Comparison of ENCODE assay signal across 1 cellular context in genomic region chr6:3361312-3362037, GRCh38.
TF ChIP-seq lines count a peak whose summit lies in the region.

No MANE protein-coding gene starts in this region.

TF ChIP-seq in HepG2, 621 proteins besides CTCF, POLR2A, EP300 and RAD21 (continued from another document and continues in another):
- TF ChIP-seq NFYC (CRISPR knock-in tag; IDR thresholded peaks at IDR 0.05) = no peak
- no peak for TF ChIP-seq SMAD1 (CRISPR knock-in tag; IDR thresholded peaks at IDR 0.05; ENCODE audit: borderline replicate concordance, low read depth)
- TF ChIP-seq GLI4 (CRISPR knock-in tag; IDR thresholded peaks at IDR 0.05; ENCODE audit: borderline replicate concordance) = no peak
- TF ChIP-seq RARG (CRISPR knock-in tag; IDR thresholded peaks at IDR 0.05; ENCODE audit: low read depth) = no peak
- no peak for TF ChIP-seq MLLT10 (CRISPR knock-in tag; IDR thresholded peaks at IDR 0.05)
- TF ChIP-seq ZBTB7B (CRISPR knock-in tag; IDR thresholded peaks at IDR 0.05) = peak; percentile 65
- no peak for TF ChIP-seq SNAPC2 (CRISPR knock-in tag; IDR thresholded peaks at IDR 0.05)
- TF ChIP-seq ARNT (IDR thresholded peaks at IDR 0.05) = no peak
- TF ChIP-seq, protein P1, sequence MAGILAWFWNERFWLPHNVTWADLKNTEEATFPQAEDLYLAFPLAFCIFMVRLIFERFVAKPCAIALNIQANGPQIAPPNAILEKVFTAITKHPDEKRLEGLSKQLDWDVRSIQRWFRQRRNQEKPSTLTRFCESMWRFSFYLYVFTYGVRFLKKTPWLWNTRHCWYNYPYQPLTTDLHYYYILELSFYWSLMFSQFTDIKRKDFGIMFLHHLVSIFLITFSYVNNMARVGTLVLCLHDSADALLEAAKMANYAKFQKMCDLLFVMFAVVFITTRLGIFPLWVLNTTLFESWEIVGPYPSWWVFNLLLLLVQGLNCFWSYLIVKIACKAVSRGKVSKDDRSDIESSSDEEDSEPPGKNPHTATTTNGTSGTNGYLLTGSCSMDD (CRISPR knock-in tag; IDR thresholded peaks at IDR 0.05) = no peak
- no peak for TF ChIP-seq ZC3H13 (CRISPR knock-in tag; IDR thresholded peaks at IDR 0.05)
- no peak for TF ChIP-seq KMT2A (CRISPR knock-in tag; IDR thresholded peaks at IDR 0.05)
- no peak for TF ChIP-seq PCBP1 (IDR thresholded peaks at IDR 0.05; ENCODE audit: borderline replicate concordance, low read depth, low read length)
- TF ChIP-seq ZNF556 (CRISPR knock-in tag; IDR thresholded peaks at IDR 0.05; ENCODE audit: borderline replicate concordance) = 0 out of 2 replicates have a peak, but pooled peaks have one; percentile 49
- TF ChIP-seq, protein P2, sequence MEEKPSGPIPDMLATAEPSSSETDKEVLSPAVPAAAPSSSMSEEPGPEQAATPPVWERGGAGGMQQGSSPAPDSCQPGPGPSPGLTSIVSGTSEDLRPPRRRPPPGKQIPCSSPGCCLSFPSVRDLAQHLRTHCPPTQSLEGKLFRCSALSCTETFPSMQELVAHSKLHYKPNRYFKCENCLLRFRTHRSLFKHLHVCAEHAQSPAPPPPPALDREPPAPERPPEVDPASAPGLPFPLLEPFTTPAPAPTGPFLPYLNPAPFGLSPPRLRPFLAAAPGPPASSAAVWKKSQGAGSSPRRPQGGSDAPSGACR (CRISPR knock-in tag; IDR thresholded peaks at IDR 0.05) = no peak
- TF ChIP-seq, protein P3, sequence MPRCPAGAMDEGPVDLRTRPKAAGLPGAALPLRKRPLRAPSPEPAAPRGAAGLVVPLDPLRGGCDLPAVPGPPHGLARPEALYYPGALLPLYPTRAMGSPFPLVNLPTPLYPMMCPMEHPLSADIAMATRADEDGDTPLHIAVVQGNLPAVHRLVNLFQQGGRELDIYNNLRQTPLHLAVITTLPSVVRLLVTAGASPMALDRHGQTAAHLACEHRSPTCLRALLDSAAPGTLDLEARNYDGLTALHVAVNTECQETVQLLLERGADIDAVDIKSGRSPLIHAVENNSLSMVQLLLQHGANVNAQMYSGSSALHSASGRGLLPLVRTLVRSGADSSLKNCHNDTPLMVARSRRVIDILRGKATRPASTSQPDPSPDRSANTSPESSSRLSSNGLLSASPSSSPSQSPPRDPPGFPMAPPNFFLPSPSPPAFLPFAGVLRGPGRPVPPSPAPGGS (CRISPR knock-in tag; IDR thresholded peaks at IDR 0.05) = no peak
- TF ChIP-seq HDAC1 (CRISPR knock-in tag; IDR thresholded peaks at IDR 0.05) = peak; percentile 58
- TF ChIP-seq, protein P4, sequence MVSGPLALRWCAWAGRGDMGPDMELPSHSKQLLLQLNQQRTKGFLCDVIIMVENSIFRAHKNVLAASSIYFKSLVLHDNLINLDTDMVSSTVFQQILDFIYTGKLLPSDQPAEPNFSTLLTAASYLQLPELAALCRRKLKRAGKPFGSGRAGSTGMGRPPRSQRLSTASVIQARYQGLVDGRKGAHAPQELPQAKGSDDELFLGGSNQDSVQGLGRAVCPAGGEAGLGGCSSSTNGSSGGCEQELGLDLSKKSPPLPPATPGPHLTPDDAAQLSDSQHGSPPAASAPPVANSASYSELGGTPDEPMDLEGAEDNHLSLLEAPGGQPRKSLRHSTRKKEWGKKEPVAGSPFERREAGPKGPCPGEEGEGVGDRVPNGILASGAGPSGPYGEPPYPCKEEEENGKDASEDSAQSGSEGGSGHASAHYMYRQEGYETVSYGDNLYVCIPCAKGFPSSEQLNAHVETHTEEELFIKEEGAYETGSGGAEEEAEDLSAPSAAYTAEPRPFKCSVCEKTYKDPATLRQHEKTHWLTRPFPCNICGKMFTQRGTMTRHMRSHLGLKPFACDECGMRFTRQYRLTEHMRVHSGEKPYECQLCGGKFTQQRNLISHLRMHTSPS (CRISPR knock-in tag; IDR thresholded peaks at IDR 0.05; ENCODE audit: low read depth) = no peak
- TF ChIP-seq U2AF1 (optimal IDR thresholded peaks at IDR 0.05; ENCODE audit: low read depth, low read length) = no peak
- TF ChIP-seq ZNF580 (CRISPR knock-in tag; IDR thresholded peaks at IDR 0.05; ENCODE audit: borderline replicate concordance, low read depth) = no peak
- no peak for TF ChIP-seq CAMTA2 (CRISPR knock-in tag; IDR thresholded peaks at IDR 0.05; ENCODE audit: borderline replicate concordance)
- no peak for TF ChIP-seq PLSCR1 (CRISPR knock-in tag; IDR thresholded peaks at IDR 0.05; ENCODE audit: borderline replicate concordance)
- TF ChIP-seq ZNF142 (CRISPR knock-in tag; IDR thresholded peaks at IDR 0.05) = no peak
- TF ChIP-seq MZF1 (CRISPR knock-in tag; IDR thresholded peaks at IDR 0.05; ENCODE audit: borderline replicate concordance) = no peak
- TF ChIP-seq THAP8 (CRISPR knock-in tag; IDR thresholded peaks at IDR 0.05; ENCODE audit: borderline replicate concordance) = no peak
- no peak; the same call in 1 of the 2 replicates for TF ChIP-seq ZNF788 (CRISPR knock-in tag; IDR thresholded peaks at IDR 0.05; ENCODE audit: borderline replicate concordance)
- TF ChIP-seq PCBP2 (optimal IDR thresholded peaks at IDR 0.05; ENCODE audit: low read depth, low read length, poor library complexity, severe bottlenecking) = no peak
- TF ChIP-seq ZNF331 (CRISPR knock-in tag; IDR thresholded peaks at IDR 0.05) = peak; percentile 17; the same call in 1 of the 2 replicates
- TF ChIP-seq, protein P5, sequence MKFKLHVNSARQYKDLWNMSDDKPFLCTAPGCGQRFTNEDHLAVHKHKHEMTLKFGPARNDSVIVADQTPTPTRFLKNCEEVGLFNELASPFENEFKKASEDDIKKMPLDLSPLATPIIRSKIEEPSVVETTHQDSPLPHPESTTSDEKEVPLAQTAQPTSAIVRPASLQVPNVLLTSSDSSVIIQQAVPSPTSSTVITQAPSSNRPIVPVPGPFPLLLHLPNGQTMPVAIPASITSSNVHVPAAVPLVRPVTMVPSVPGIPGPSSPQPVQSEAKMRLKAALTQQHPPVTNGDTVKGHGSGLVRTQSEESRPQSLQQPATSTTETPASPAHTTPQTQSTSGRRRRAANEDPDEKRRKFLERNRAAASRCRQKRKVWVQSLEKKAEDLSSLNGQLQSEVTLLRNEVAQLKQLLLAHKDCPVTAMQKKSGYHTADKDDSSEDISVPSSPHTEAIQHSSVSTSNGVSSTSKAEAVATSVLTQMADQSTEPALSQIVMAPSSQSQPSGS (CRISPR knock-in tag; IDR thresholded peaks at IDR 0.05) = 0 out of 2 replicates have a peak, but pooled peaks have one; percentile 21
- TF ChIP-seq, protein P6, sequence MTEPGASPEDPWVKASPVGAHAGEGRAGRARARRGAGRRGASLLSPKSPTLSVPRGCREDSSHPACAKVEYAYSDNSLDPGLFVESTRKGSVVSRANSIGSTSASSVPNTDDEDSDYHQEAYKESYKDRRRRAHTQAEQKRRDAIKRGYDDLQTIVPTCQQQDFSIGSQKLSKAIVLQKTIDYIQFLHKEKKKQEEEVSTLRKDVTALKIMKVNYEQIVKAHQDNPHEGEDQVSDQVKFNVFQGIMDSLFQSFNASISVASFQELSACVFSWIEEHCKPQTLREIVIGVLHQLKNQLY (CRISPR knock-in tag; IDR thresholded peaks at IDR 0.05) = no peak
- TF ChIP-seq ZNF776 (CRISPR knock-in tag; IDR thresholded peaks at IDR 0.05) = no peak
- no peak for TF ChIP-seq ZNF143 (CRISPR knock-in tag; IDR thresholded peaks at IDR 0.05)
- no peak for TF ChIP-seq HOXA5 (CRISPR knock-in tag; IDR thresholded peaks at IDR 0.05)
- TF ChIP-seq, protein P7, sequence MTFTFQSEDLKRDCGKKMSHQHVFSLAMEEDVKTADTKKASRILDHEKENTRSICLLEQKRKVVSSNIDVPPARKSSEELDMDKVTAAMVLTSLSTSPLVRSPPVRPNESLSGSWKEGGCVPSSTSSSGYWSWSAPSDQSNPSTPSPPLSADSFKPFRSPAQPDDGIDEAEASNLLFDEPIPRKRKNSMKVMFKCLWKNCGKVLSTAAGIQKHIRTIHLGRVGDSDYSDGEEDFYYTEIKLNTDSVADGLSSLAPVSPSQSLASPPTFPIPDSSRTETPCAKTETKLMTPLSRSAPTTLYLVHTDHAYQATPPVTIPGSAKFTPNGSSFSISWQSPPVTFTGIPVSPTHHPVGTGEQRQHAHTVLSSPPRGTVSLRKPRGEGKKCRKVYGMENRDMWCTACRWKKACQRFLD (CRISPR knock-in tag; IDR thresholded peaks at IDR 0.05; ENCODE audit: borderline replicate concordance) = no peak
- no peak for TF ChIP-seq AKNA (CRISPR knock-in tag; IDR thresholded peaks at IDR 0.05; ENCODE audit: borderline replicate concordance)
- no peak for TF ChIP-seq ZNF234 (CRISPR knock-in tag; conservative IDR thresholded peaks at IDR 0.05)
- no peak for TF ChIP-seq HES4 (CRISPR knock-in tag; IDR thresholded peaks at IDR 0.05; ENCODE audit: borderline replicate concordance)
- no peak for TF ChIP-seq ZNF83 (CRISPR knock-in tag; IDR thresholded peaks at IDR 0.05; ENCODE audit: borderline replicate concordance)
- no peak for TF ChIP-seq ZNF546 (CRISPR knock-in tag; conservative IDR thresholded peaks at IDR 0.05)
- no peak for TF ChIP-seq ZNF777 (CRISPR knock-in tag; IDR thresholded peaks at IDR 0.05)
